In the genomic region with DNA sequence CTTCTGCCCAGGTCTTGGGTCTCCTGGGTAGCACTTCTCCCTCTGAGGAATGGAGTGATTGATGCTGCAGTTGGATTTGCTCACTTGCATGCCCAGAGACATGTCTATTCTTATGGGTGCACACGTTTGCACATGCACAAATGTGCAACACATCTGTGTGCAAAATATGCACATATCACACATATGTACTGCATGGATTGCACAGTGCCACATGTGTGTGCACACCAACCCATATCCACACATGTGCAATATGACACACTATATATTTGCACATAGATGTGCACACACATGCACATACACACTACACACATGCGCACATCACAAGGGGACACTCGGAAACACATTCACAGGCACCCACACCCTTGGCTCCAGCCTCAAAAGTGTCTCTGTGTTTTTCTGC, we compare ENCODE assay signal across 14 cellular contexts. TPM values are rescaled to one million over a fixed set of nuclear protein-coding genes. Genes with fewer than 3 reads are reported as not detected.
DNase-seq lines count a peak whose midpoint lies in the region; ATAC-seq and TF ChIP-seq lines count a peak whose summit lies in the region.
"Had no signal": no experiment of that assay in that cellular context is flagged by ENCODE, and none has a peak within 500 bp of the region (broad histone marks: within the 10 kb centered on the region; RNA-seq: fewer than 3 reads in every experiment).

No MANE protein-coding gene starts in this region.

- peak overlapping the region; percentile 94 for H3K18ac ChIP-seq in neuronal stem cell (ENCODE audit: low read length)

- H3K9me3 ChIP-seq in esophagus squamous epithelium: no peaks in the 10 kb centered on the region
- H3K9me3 ChIP-seq in neuronal stem cell (replicated peaks in 1 of 2; ENCODE audit: control insufficient read depth in 2 of 2, insufficient read depth in 1 of 2, low read depth in 1 of 2, low read length in 2 of 2): no peaks in the 10 kb centered on the region
- H3K9me3 ChIP-seq in upper lobe of left lung: no peaks in the 10 kb centered on the region

- no peak overlapping the region for H2BK120ac ChIP-seq in neuronal stem cell (ENCODE audit: low read depth, low read length)

- no peak for ATAC-seq in upper lobe of left lung (ENCODE audit: low FRiP score in 2 of 2)
- ATAC-seq: stimulated activated naive B cell treated with anti-CD40 and anti-IgM and Interleukin-4, amounts not matched to agents 10 μg/mL and 1 μg/mL and 100 μg/mL, for 72 hours had no signal

- H3K79me1 ChIP-seq in neuronal stem cell (ENCODE audit: low read depth, low read length): peaks cover 3% of the 10 kb centered on the region

- H4K8ac ChIP-seq in neuronal stem cell (ENCODE audit: low read depth, low read length): no peak overlapping the region

- H3K4ac ChIP-seq in neuronal stem cell (ENCODE audit: low read length): no peak overlapping the region

- H3K9ac ChIP-seq in neuronal stem cell (ENCODE audit: low read depth, low read length, poor library complexity): peak overlapping the region; percentile 32

- peaks cover 0 to 1% (median 0%) of the 10 kb centered on the region in 4 donors for H3K27me3 ChIP-seq in esophagus squamous epithelium
- H3K27me3 ChIP-seq in neuronal stem cell (ENCODE audit: control insufficient read depth in 3 of 3, insufficient read depth in 3 of 3, low read depth in 1 of 3, low read length in 3 of 3): peaks cover 0 to 3% (median 3%) of the 10 kb centered on the region in 3 experiments
- H3K27me3 ChIP-seq in upper lobe of left lung: no peaks in the 10 kb centered on the region

- TF ChIP-seq EP300 in upper lobe of left lung (IDR thresholded peaks at IDR 0.05): no peak

- DNase-seq in esophagus squamous epithelium (lab: John Stamatoyannopoulos, UW) (no peak), neuronal stem cell (ENCODE audit: low spot score) (no peak), upper lobe of left lung (no peak), erythroblast (lab: John Stamatoyannopoulos, UW) (no peak), hippocampal formation (lab: John Stamatoyannopoulos, UW) (no peak)
- DNase-seq in activated CD8-positive, alpha-beta memory T cell treated with anti-CD3 and anti-CD28 coated beads for 24 hours: no peak
- DNase-seq: activated CD4-positive, alpha-beta T cell treated with anti-CD3 and anti-CD28 coated beads for 48 hours; brain microvascular endothelial cell; immature natural killer cell; Karpas-422; NCI-H187 treated with DMSO at 0.1 percent for 48 hours; stimulated activated naive B cell treated with anti-CD40 and anti-IgM and Interleukin-4, amounts not matched to agents 10 μg/mL and 1 μg/mL and 100 μg/mL, for 72 hours had no signal

- intact Hi-C loops in esophagus squamous epithelium (cut with DNase I): no loop called here

- H4K91ac ChIP-seq in neuronal stem cell (ENCODE audit: low read depth, low read length, poor library complexity): no peak overlapping the region

- no peak overlapping the region for H2AFZ ChIP-seq in neuronal stem cell (ENCODE audit: low read length)

- H3K4me1 ChIP-seq in esophagus squamous epithelium (peaks cover 18 to 95% (median 64%) of the 10 kb centered on the region in 3 donors), neuronal stem cell (ENCODE audit: control insufficient read depth in 2 of 2, insufficient read depth in 1 of 2, low read depth in 1 of 2, low read length in 2 of 2) (peaks cover 47 to 57% of the 10 kb centered on the region in 2 donors), upper lobe of left lung (peaks cover 67 to 91% (median 77%) of the 10 kb centered on the region in 4 donors)

- WGBS in esophagus squamous epithelium, 2 donors: 3 to 44% methylated on average over 2 to 3 of the region's 3 CpGs
- WGBS in neuronal stem cell (ENCODE audit: extremely low coverage in 2 of 2, insufficient read length in 2 of 2, insufficient replicate concordance in 1 of 2), 2 donors: no CpG with 5 or more reads among the region's 3 CpGs
- 44 to 53% methylated on average over 3 of the region's 3 CpGs for WGBS in upper lobe of left lung, 2 donors

- peak overlapping the region; percentile 98 for H2AK5ac ChIP-seq in neuronal stem cell (ENCODE audit: low read depth, low read length)

- peak overlapping the region; percentile 93 for H2BK5ac ChIP-seq in neuronal stem cell (ENCODE audit: low read length)

- TF ChIP-seq POLR2A in esophagus squamous epithelium (IDR thresholded peaks at IDR 0.05) (no peak), upper lobe of left lung (IDR thresholded peaks at IDR 0.05) (no peak), erythroblast (IDR thresholded peaks at IDR 0.05; ENCODE audit: low read length) (no peak)

- TF ChIP-seq CTCF in esophagus squamous epithelium (IDR thresholded peaks at IDR 0.05) (no peak), upper lobe of left lung (IDR thresholded peaks at IDR 0.05) (no peak)

- peak overlapping the region; percentile 100 for H3K27ac ChIP-seq in angular gyrus (ENCODE audit: low read depth, low read length)
- H3K27ac ChIP-seq in esophagus squamous epithelium: peak overlapping the region; percentile 67 to 90 (median 88)
- H3K27ac ChIP-seq in neuronal stem cell (replicated peaks; ENCODE audit: low read length): no peak overlapping the region
- peak overlapping the region; percentile 84 to 98 (median 96) for H3K27ac ChIP-seq in upper lobe of left lung
- H3K27ac ChIP-seq: brain microvascular endothelial cell had no signal

- H3K4me3 ChIP-seq in esophagus squamous epithelium: peak overlapping the region in 3 of 4 donors; percentile 38 to 59 (median 39)
- H3K4me3 ChIP-seq in neuronal stem cell (ENCODE audit: low read length in 2 of 2): peak overlapping the region in 1 of 2 donors; percentile 9
- peak overlapping the region in 3 of 4 donors; percentile 41 to 57 (median 54) for H3K4me3 ChIP-seq in upper lobe of left lung

- no peak overlapping the region for H3K23ac ChIP-seq in neuronal stem cell (ENCODE audit: low read depth, low read length, poor library complexity)

- peak overlapping the region; percentile 98 for H2BK15ac ChIP-seq in neuronal stem cell (ENCODE audit: low read length)

- no peak overlapping the region for H2BK12ac ChIP-seq in neuronal stem cell (ENCODE audit: low read length)

- H3K36me3 ChIP-seq in esophagus squamous epithelium: no peaks in the 10 kb centered on the region
- H3K36me3 ChIP-seq in neuronal stem cell (replicated peaks in 1 of 2; ENCODE audit: control insufficient read depth in 2 of 2, insufficient read depth in 2 of 2, low read length in 2 of 2): no peaks in the 10 kb centered on the region
- no peaks in the 10 kb centered on the region for H3K36me3 ChIP-seq in upper lobe of left lung
- H3K36me3 ChIP-seq: brain microvascular endothelial cell had no signal

- H3K14ac ChIP-seq in neuronal stem cell (ENCODE audit: low read length): no peak overlapping the region

- no peak overlapping the region for H3K4me2 ChIP-seq in neuronal stem cell (ENCODE audit: insufficient read depth, low read length, poor library complexity, severe bottlenecking)

RNA-seq across cellular contexts. Expression of gene SEMA3B, which starts 0.7 kb away (rescaled TPM):
- total RNA-seq in esophagus squamous epithelium: 1 to 10 TPM in 3 of 4 donors, under 1 TPM in 1; 0.70 to 8.2 (median 2.4) TPM
- 5.0 TPM for polyA plus RNA-seq in neuronal stem cell (2013, experiment 1 of 2)
- polyA plus RNA-seq in neuronal stem cell (2013, experiment 2 of 2): 5.2 TPM
- total RNA-seq in upper lobe of left lung: 100 to 1,000 TPM in 5 of 6 donors, 10 to 100 TPM in 1; 98.3 to 242 (median 122) TPM
- polyA plus RNA-seq: immature natural killer cell had no signal

RNA-seq across cellular contexts. Expression of gene LSMEM2, which starts 10.6 kb away (rescaled TPM):
- total RNA-seq in esophagus squamous epithelium (not detected), upper lobe of left lung (under 1 TPM in 2 of 6 donors, not detected in 4; 0.14 to 0.59 TPM)
- polyA plus RNA-seq in neuronal stem cell (2013, experiment 1 of 2): 0.28 TPM
- polyA plus RNA-seq in neuronal stem cell (2013, experiment 2 of 2): 0.21 TPM
- total RNA-seq: neural crest cell had no signal
- polyA plus RNA-seq: immature natural killer cell had no signal

RNA-seq across cellular contexts. Expression of gene IFRD2, which starts 24.0 kb away (rescaled TPM):
- 100 to 1,000 TPM in 1 of 4 donors, 10 to 100 TPM in 3; 49.0 to 100 (median 72.9) TPM for total RNA-seq in esophagus squamous epithelium
- 23.1 TPM for polyA plus RNA-seq in neuronal stem cell (2013, experiment 1 of 2)
- polyA plus RNA-seq in neuronal stem cell (2013, experiment 2 of 2): 22.1 TPM
- total RNA-seq in upper lobe of left lung: 100 to 1,000 TPM in 2 of 6 donors, 10 to 100 TPM in 4; 45.4 to 126 (median 77.5) TPM

RNA-seq across cellular contexts. Expression of gene HYAL3, which starts 30.9 kb away (rescaled TPM):
- total RNA-seq in esophagus squamous epithelium (1 to 10 TPM; 5.3 to 7.9 (median 5.8) TPM), upper lobe of left lung (1 to 10 TPM in 5 of 6 donors, under 1 TPM in 1; 0.33 to 5.7 (median 3.1) TPM)
- polyA plus RNA-seq in neuronal stem cell (2013, experiment 1 of 2): 2.5 TPM
- 2.0 TPM for polyA plus RNA-seq in neuronal stem cell (2013, experiment 2 of 2)

RNA-seq across cellular contexts. Expression of gene NAA80, which starts 30.9 kb away (rescaled TPM):
- total RNA-seq in esophagus squamous epithelium (10 to 100 TPM in 1 of 4 donors, 1 to 10 TPM in 3; 6.0 to 16.2 (median 7.7) TPM), upper lobe of left lung (10 to 100 TPM; 12.1 to 34.5 (median 15.1) TPM)
- polyA plus RNA-seq in neuronal stem cell (2013, experiment 1 of 2): 16.7 TPM
- 16.1 TPM for polyA plus RNA-seq in neuronal stem cell (2013, experiment 2 of 2)

Comparison
In these comparisons a context has a peak if more than half of its experiments do, and no peak if none do; other contexts are left out.
1. RNA of gene SEMA3B, which starts 0.7 kb away (total RNA-seq): 98.3 to 242 TPM in upper lobe of left lung; 0.70 to 8.2 TPM in esophagus squamous epithelium; every median in the first group is over 10 times any median in the second.